In genomic region chr3:128343287-128344045, GRCh38 we compare ENCODE assay signal across 9 cellular contexts.
DNase-seq lines count a peak whose midpoint lies in the region; ATAC-seq, FAIRE-seq and TF ChIP-seq lines count a peak whose summit lies in the region.
"Had no signal": no experiment of that assay in that cellular context is flagged by ENCODE, and none has a peak within 500 bp of the region (broad histone marks: within the 10 kb centered on the region; RNA-seq: fewer than 3 reads in every experiment).

No MANE protein-coding gene starts in this region.

- H3K4me1 ChIP-seq in Caco-2 (peaks cover 34% of the 10 kb centered on the region), HepG2 (ENCODE audit: insufficient read depth, low read length) (peaks cover 58% of the 10 kb centered on the region)

- TF ChIP-seq EP300 in HepG2 (IDR thresholded peaks at IDR 0.05; ENCODE audit: low read depth in 2 of 2, low read length in 2 of 2) (peak in 1 of 2 experiments; percentile 70; a peak in 2 of 4 replicates), HepG2 (CRISPR knock-in tag; IDR thresholded peaks at IDR 0.05; ENCODE audit: borderline replicate concordance) (peak; percentile 24; the same call in 1 of the 2 replicates)

- H3K4me1 Mint-ChIP-seq in Caco-2 (ENCODE audit: low read depth, unreplicated experiment): peaks cover 31% of the 10 kb centered on the region

- TF ChIP-seq CTCF in Caco-2 (IDR thresholded peaks at IDR 0.05; ENCODE audit: insufficient read depth in 1 of 2, low read depth in 1 of 2, low read length in 1 of 2, severe bottlenecking in 1 of 2, unreplicated experiment in 1 of 2): no peak
- TF ChIP-seq CTCF in HepG2 (CRISPR knock-in tag; IDR thresholded peaks at IDR 0.05): no peak

- intact Hi-C loops in Caco-2 (cut with micrococcal nuclease; ENCODE audit: unreplicated experiment): no loop called here
- intact Hi-C loops in HepG2 (cut with micrococcal nuclease; ENCODE audit: unreplicated experiment): no loop called here

- ATAC-seq in HepG2 (peak; percentile 94), HG03520 (IDR thresholded peaks at IDR 0.05; ENCODE audit: unreplicated experiment) (no peak)

- CTCF ChIA-PET in Caco-2 (lab: Charles Lee) (no interaction called here), HepG2 (lab: Yijun Ruan, JAX; ENCODE audit: low intra/inter-chr PET ratio, low total read pairs) (no interaction called here)

- H3K9ac ChIP-seq in HepG2 (ENCODE audit: insufficient read depth, low read depth, low read length): peak overlapping the region; percentile 69

- no peak overlapping the region for H2AFZ ChIP-seq in HepG2 (ENCODE audit: low read length)

- no peaks in the 10 kb centered on the region for H3K9me3 ChIP-seq in Caco-2
- no peaks in the 10 kb centered on the region for H3K9me3 ChIP-seq in HepG2 (ENCODE audit: low read length)

- H3K9me3 Mint-ChIP-seq in Caco-2 (ENCODE audit: unreplicated experiment): no peaks in the 10 kb centered on the region

- no peaks in the 10 kb centered on the region for H4K20me1 ChIP-seq in HepG2 (ENCODE audit: insufficient read depth, low read length)

- POLR2A ChIA-PET in Caco-2 (lab: Charles Lee): interaction anchor here (0.9 kb wide), 1 partner anchor 13 kb away, joined by 3 read pairs; no protein-coding TSS in a partner anchor
- POLR2A ChIA-PET in HepG2 (lab: Yijun Ruan, JAX): interaction anchor here (0.8 to 4.8 kb wide), 7 partner anchors 9 to 176 kb away, joined by 3 to 29 read pairs (median 4); no protein-coding TSS in a partner anchor

- H3K4me3 ChIP-seq in Caco-2 (ENCODE audit: low read depth, low read length) (no peak overlapping the region), HepG2 (replicated peaks in 1 of 3; ENCODE audit: insufficient read depth in 1 of 3, low read depth in 2 of 3, low read length in 3 of 3) (peak overlapping the region in 1 of 3 experiments; percentile 10; a peak in 1 of 6 replicates)

- no peaks in the 10 kb centered on the region for H3K79me2 ChIP-seq in HepG2 (ENCODE audit: insufficient read depth, low read length)

- TF ChIP-seq RAD21 in HepG2 (CRISPR knock-in tag; IDR thresholded peaks at IDR 0.05): no peak

- WGBS in HepG2 (ENCODE audit: low lambda C conversion rate): 55% methylated on average over 5 of the region's 6 CpGs

- no peaks in the 10 kb centered on the region for H3K36me3 ChIP-seq in Caco-2 (ENCODE audit: control insufficient read depth, insufficient read depth, low read length)
- peaks cover 7 to 20% of the 10 kb centered on the region in 2 experiments; a peak in 4 of 5 replicates for H3K36me3 ChIP-seq in HepG2 (replicated peaks in 1 of 2; ENCODE audit: control insufficient read depth in 1 of 2, insufficient read depth in 2 of 2, low read length in 2 of 2)

- BruUV-seq in Caco-2 (replicated peaks; lab: Mats Ljungman, UMichigan) (no TSS peak), HepG2 (replicated peaks; lab: Mats Ljungman, UMichigan) (no TSS peak)

- in situ Hi-C loops in HepG2 (cut with HindIII; ENCODE audit: extremely low pct_ligation_motif_present, low pct_unique_long_range_greater_than_20kb): no loop called here

- H3K27ac ChIP-seq in HepG2 (ENCODE audit: extremely low read length, insufficient read depth, low read length): peak overlapping the region; percentile 81
- H3K27ac ChIP-seq: HL-60 had no signal

- peak overlapping the region; percentile 66 for H3K4me2 ChIP-seq in HepG2 (ENCODE audit: low read depth, low read length)

- H3K27me3 ChIP-seq in Caco-2 (replicated peaks; ENCODE audit: control insufficient read depth, insufficient read depth, low read length) (no peaks in the 10 kb centered on the region), HepG2 (ENCODE audit: control insufficient read depth in 1 of 2, insufficient read depth in 2 of 2, low read length in 2 of 2) (no peaks in the 10 kb centered on the region)

- peak overlapping the region; percentile 29 for H3K4me3 Mint-ChIP-seq in Caco-2 (ENCODE audit: unreplicated experiment)

- peak; percentile 92 for FAIRE-seq in HepG2 (lab: Jason Lieb, UNC)

- TF ChIP-seq POLR2A in HepG2 (IDR thresholded peaks at IDR 0.05; ENCODE audit: insufficient read depth in 1 of 2, low read depth in 2 of 2, low read length in 2 of 2): peak; percentile 36 to 60; a peak in 3 of 4 replicates

- no peaks in the 10 kb centered on the region for H3K27me3 Mint-ChIP-seq in Caco-2 (ENCODE audit: insufficient read depth, unreplicated experiment)

- peaks cover 8% of the 10 kb centered on the region for H3K36me3 Mint-ChIP-seq in Caco-2 (ENCODE audit: insufficient read depth, unreplicated experiment)

- DNase-seq in Caco-2 (peak; percentile 74 to 82), M059J (ENCODE audit: low read depth) (peak; percentile 72), astrocyte of the hippocampus (ENCODE audit: low read depth, low spot score) (peak; percentile 71), HepG2 (ENCODE audit: low spot score) (peak; percentile 90), occipital lobe (lab: John Stamatoyannopoulos, UW) (no peak), activated gamma-delta T cell (lab: John Stamatoyannopoulos, UW) (no peak), germinal center (ENCODE audit: low spot score) (no peak)

- peak overlapping the region; percentile 83 for H3K27ac Mint-ChIP-seq in Caco-2 (ENCODE audit: unreplicated experiment)

TF ChIP-seq in HepG2, 621 proteins besides CTCF, POLR2A, EP300 and RAD21 (continues in another document):
- TF ChIP-seq ATF3 (CRISPR knock-in tag; IDR thresholded peaks at IDR 0.05) (peak; percentile 94), REST (IDR thresholded peaks at IDR 0.05; ENCODE audit: borderline replicate concordance in 1 of 2, low read depth in 1 of 2, low read length in 2 of 2) (no peak), HOXA3 (CRISPR knock-in tag; IDR thresholded peaks at IDR 0.05) (peak; percentile 29; the same call in 1 of the 2 replicates), ZNF614 (CRISPR knock-in tag; IDR thresholded peaks at IDR 0.05; ENCODE audit: borderline replicate concordance) (peak; percentile 34; the same call in 1 of the 2 replicates), MXI1 (IDR thresholded peaks at IDR 0.05; ENCODE audit: borderline replicate concordance, low read depth, low read length) (peak; percentile 72; the same call in 1 of the 3 replicates), ZNF772 (CRISPR knock-in tag; IDR thresholded peaks at IDR 0.05) (peak; percentile 59; the same call in 1 of the 2 replicates), PATZ1 (CRISPR knock-in tag; IDR thresholded peaks at IDR 0.05) (peak; percentile 69), POLR2G (IDR thresholded peaks at IDR 0.05; ENCODE audit: low read depth, low read length) (peak; percentile 66)

Comparison
In these comparisons a context has a peak if more than half of its experiments do, and no peak if none do; other contexts are left out.
1. DNase-seq: peak in Caco-2 (2 of 2), M059J (single experiment), astrocyte of the hippocampus (single experiment) and HepG2 (single experiment); none in occipital lobe (single experiment), activated gamma-delta T cell (single experiment) and germinal center (single experiment).